In the genomic region with DNA sequence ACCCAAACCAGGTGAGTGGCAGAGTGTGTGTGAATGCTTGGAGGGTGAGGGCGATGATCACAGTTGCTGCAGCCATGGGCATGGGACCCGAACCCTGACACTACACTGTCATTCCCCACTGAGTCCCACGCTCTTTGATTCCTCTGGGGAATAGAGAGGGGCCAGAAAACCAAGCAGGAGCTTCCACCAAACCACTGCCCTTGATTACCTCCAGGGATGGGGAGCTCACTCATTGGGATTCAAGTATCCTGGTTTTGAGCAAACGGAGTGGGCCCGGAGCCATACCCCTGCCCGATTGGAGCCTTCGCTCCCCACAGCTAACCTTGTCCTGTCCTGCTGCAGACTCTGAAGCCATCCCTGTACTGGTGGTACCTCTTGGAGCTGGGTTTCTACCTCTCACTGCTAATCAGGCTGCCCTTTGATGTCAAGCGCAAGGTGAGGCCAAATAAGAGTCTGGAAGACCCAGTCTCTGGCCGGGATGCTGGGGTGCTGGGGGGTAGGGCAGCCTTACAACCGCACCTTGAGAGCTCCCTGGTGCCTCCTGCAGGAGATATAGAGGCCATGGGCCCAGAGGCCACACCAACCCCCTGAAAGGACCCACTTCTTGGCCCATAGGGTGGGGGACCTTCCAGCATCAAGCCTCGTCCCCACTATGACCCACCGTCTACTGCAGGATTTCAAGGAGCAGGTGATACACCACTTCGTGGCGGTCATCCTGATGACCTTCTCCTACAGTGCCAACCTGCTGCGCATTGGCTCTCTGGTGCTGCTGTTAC, we compare ENCODE assay signal across 28 cellular contexts. TPM values are rescaled to one million over a fixed set of nuclear protein-coding genes. Genes with fewer than 3 reads are reported as not detected.
"Had no signal": no experiment of that assay in that cellular context is flagged by ENCODE, and none has a peak within 500 bp of the region (broad histone marks: within the 10 kb centered on the region; RNA-seq: fewer than 3 reads in every experiment).

No MANE protein-coding gene starts in this region.

- H3K4me3 Mint-ChIP-seq: activated CD4-positive, alpha-beta memory T cell treated with anti-CD3 and anti-CD28 coated beads, Interleukin-2, amount 10 ng/mL, durations not matched to agents 7 days and 5 days; activated CD4-positive, alpha-beta T cell treated with anti-CD3 and anti-CD28 coated beads for 36 hours; activated naive CD4-positive, alpha-beta T cell treated with anti-CD3 and anti-CD28 coated beads, Interleukin-2, amount 50 U/mL, for 24 hours; activated T-cell treated with anti-CD3 and anti-CD28 coated beads, Interleukin-2, amount 50 U/mL, for 24 hours; activated T-helper 1 cell treated with anti-CD3 and anti-CD28 coated beads, Interleukin-12 subunit alpha, Interleukin-12 subunit beta, Interleukin-2, Interleukin-4 antibody, amounts not matched to agents 30 ng/mL and 10 ng/mL and 1 ng/mL, durations not matched to agents 14 hours and 24 hours and 36 hours had no signal

- H3K4me1 ChIP-seq: breast epithelium, SJCRH30 had no signal

- H3K36me3 ChIP-seq: breast epithelium, SJCRH30 had no signal

- H3K4me2 ChIP-seq: SK-N-SH had no signal

- H3K9ac ChIP-seq: SK-N-SH had no signal

- H3K27me3 ChIP-seq: breast epithelium, SJCRH30 had no signal

- H3K9me3 Mint-ChIP-seq: activated CD4-positive, alpha-beta memory T cell treated with anti-CD3 and anti-CD28 coated beads, Interleukin-2, amount 10 ng/mL, durations not matched to agents 7 days and 5 days; activated naive CD4-positive, alpha-beta T cell treated with anti-CD3 and anti-CD28 coated beads, Interleukin-2, amount 50 U/mL, for 24 hours; activated T-cell treated with anti-CD3 and anti-CD28 coated beads, Interleukin-2, amount 50 U/mL, for 24 hours; activated T-helper 1 cell treated with anti-CD3 and anti-CD28 coated beads, Interleukin-12 subunit alpha, Interleukin-12 subunit beta, Interleukin-2, Interleukin-4 antibody, amounts not matched to agents 30 ng/mL and 10 ng/mL and 1 ng/mL, durations not matched to agents 14 hours and 24 hours and 36 hours had no signal

- H3K9me3 ChIP-seq: breast epithelium, SJCRH30, SK-N-SH had no signal

- ATAC-seq: activated CD4-positive, alpha-beta T cell treated with anti-CD3 and anti-CD28 coated beads for 36 hours; Panc1 had no signal

- H3K27ac Mint-ChIP-seq: activated CD4-positive, alpha-beta memory T cell treated with anti-CD3 and anti-CD28 coated beads, Interleukin-2, amount 10 ng/mL, durations not matched to agents 7 days and 5 days; activated CD4-positive, alpha-beta T cell treated with anti-CD3 and anti-CD28 coated beads for 36 hours; activated naive CD4-positive, alpha-beta T cell treated with anti-CD3 and anti-CD28 coated beads, Interleukin-2, amount 50 U/mL, for 24 hours; activated T-helper 1 cell treated with anti-CD3 and anti-CD28 coated beads, Interleukin-12 subunit alpha, Interleukin-12 subunit beta, Interleukin-2, Interleukin-4 antibody, amounts not matched to agents 30 ng/mL and 10 ng/mL and 1 ng/mL, durations not matched to agents 14 hours and 24 hours and 36 hours had no signal

- H3K4me3 ChIP-seq: breast epithelium, SJCRH30 had no signal

- H3K4me1 Mint-ChIP-seq: activated CD4-positive, alpha-beta T cell treated with anti-CD3 and anti-CD28 coated beads for 36 hours had no signal

- DNase-seq: activated CD4-positive, alpha-beta memory T cell treated with anti-CD3 and anti-CD28 coated beads, Interleukin-2, amount 10 ng/mL, durations not matched to agents 7 days and 5 days; activated CD4-positive, alpha-beta T cell treated with anti-CD3 and anti-CD28 coated beads for 36 hours; activated CD4-positive, alpha-beta T cell treated with anti-CD3 and anti-CD28 coated beads, Interleukin-2, amount 50 U/mL, for 1 hour; activated CD8-positive, alpha-beta memory T cell treated with anti-CD3 and anti-CD28 coated beads, Interleukin-2, amount 50 U/mL, for 48 hours; activated effector memory CD4-positive, alpha-beta T cell treated with Interleukin-2 at 50 U/mL for 16 hours; activated naive CD4-positive, alpha-beta T cell; activated T-cell treated with anti-CD3 and anti-CD28 coated beads, Interleukin-2, amount 50 U/mL, for 24 hours; aorta; caudate nucleus; NCI-H1092; NCI-H1417; NCI-H1930; NCI-H345; NCI-H510A treated with DMSO at 0.1 percent for 48 hours; NCI-H69; NK-92 treated with Interleukin-12 subunit alpha and Interleukin-12 subunit beta, amount 100 ng/mL, for 24 hours; OCI-M1; Right ventricle myocardium superior; RPMI8226; SJCRH30; SK-N-SH; T-helper 1 cell had no signal

- H3K27me3 Mint-ChIP-seq: activated CD4-positive, alpha-beta memory T cell treated with anti-CD3 and anti-CD28 coated beads, Interleukin-2, amount 10 ng/mL, durations not matched to agents 7 days and 5 days; activated CD4-positive, alpha-beta T cell treated with anti-CD3 and anti-CD28 coated beads for 36 hours; activated naive CD4-positive, alpha-beta T cell treated with anti-CD3 and anti-CD28 coated beads, Interleukin-2, amount 50 U/mL, for 24 hours; activated T-cell treated with anti-CD3 and anti-CD28 coated beads, Interleukin-2, amount 50 U/mL, for 24 hours had no signal

- H3K27ac ChIP-seq: breast epithelium, SJCRH30, VCaP had no signal

RNA-seq across cellular contexts. Expression of gene CERS4, which starts 47.3 kb away (rescaled TPM):
- total RNA-seq: LHCN-M2 had no signal
